1 cellular context compared by ENCODE assay signal in the genomic region with DNA sequence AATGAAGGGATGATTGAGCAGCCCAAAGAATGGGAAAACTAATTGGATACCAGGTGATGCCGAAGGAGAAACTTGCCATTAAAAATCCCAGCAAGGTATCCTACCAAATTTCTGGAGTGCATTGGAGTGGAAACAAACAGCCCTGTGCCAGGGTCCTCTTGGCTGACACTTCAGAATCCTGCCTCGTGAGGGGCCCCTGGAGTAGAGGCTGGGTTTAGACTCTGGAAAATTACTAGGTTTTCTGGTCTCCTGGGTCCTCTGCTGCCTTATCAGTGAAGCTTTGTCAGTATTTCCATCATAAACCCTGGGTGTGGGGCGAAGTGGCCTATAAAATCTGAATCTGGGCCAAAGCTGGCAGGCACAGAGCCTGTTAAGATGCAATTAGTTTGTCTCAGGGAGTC.
TF ChIP-seq lines count a peak whose summit lies in the region.

No MANE protein-coding gene starts in this region.

TF ChIP-seq in SK-N-SH, 30 proteins besides CTCF, POLR2A, EP300 and RAD21:
- TF ChIP-seq RCOR1 (IDR thresholded peaks at IDR 0.05; ENCODE audit: low read length) (no peak), GATA2 (CRISPR knock-in tag; IDR thresholded peaks at IDR 0.05) (no peak), NFIC (IDR thresholded peaks at IDR 0.05; ENCODE audit: borderline replicate concordance) (no peak), ELF1 (IDR thresholded peaks at IDR 0.05) (no peak), TCF12 (IDR thresholded peaks at IDR 0.05) (no peak), NRF1 (IDR thresholded peaks at IDR 0.05; ENCODE audit: low read depth, low read length) (no peak), SMC3 (IDR thresholded peaks at IDR 0.05; ENCODE audit: low read depth, low read length) (no peak), GABPA (IDR thresholded peaks at IDR 0.05; ENCODE audit: low read depth) (no peak), CHD2 (IDR thresholded peaks at IDR 0.05; ENCODE audit: low read length, partially characterized antibody) (no peak)
TF ChIP-seq in SK-N-SH: peak in this region for 0.
